ENCODE assay signal across 1 cellular context in genomic region chr1:29395724-29396437, GRCh38.
TF ChIP-seq lines count a peak whose summit lies in the region.

No MANE protein-coding gene starts in this region.

TF ChIP-seq in HepG2, 621 proteins besides CTCF, POLR2A, EP300 and RAD21 (continued from another document):
- TF ChIP-seq HMGXB3 (CRISPR knock-in tag; IDR thresholded peaks at IDR 0.05; ENCODE audit: borderline replicate concordance) (no peak), MEF2D (CRISPR knock-in tag; IDR thresholded peaks at IDR 0.05) (no peak), NRL (CRISPR knock-in tag; IDR thresholded peaks at IDR 0.05; ENCODE audit: borderline replicate concordance) (no peak), ZNF143 (CRISPR knock-in tag; IDR thresholded peaks at IDR 0.05) (no peak), SETDB1 (CRISPR knock-in tag; IDR thresholded peaks at IDR 0.05; ENCODE audit: borderline replicate concordance) (no peak), ISL2 (CRISPR knock-in tag; IDR thresholded peaks at IDR 0.05) (no peak), ZFP62 (CRISPR knock-in tag; IDR thresholded peaks at IDR 0.05) (no peak), SKIL (CRISPR knock-in tag; IDR thresholded peaks at IDR 0.05; ENCODE audit: borderline replicate concordance) (no peak)
